Comparison of ENCODE assay signal across 1 cellular context in genomic region chr1:169487153-169487552, GRCh38.
TF ChIP-seq lines count a peak whose summit lies in the region.

No MANE protein-coding gene starts in this region.

TF ChIP-seq in H1, 55 proteins besides CTCF, POLR2A, EP300 and RAD21:
- TF ChIP-seq MAFK (IDR thresholded peaks at IDR 0.05; ENCODE audit: low read depth, low read length), result no peak
- no peak for TF ChIP-seq TAF7 (optimal IDR thresholded peaks at IDR 0.05; ENCODE audit: borderline replicate concordance, low read depth, low read length)
- TF ChIP-seq TEAD4 (IDR thresholded peaks at IDR 0.05; ENCODE audit: low read depth, low read length), result no peak
- TF ChIP-seq, protein P1, sequence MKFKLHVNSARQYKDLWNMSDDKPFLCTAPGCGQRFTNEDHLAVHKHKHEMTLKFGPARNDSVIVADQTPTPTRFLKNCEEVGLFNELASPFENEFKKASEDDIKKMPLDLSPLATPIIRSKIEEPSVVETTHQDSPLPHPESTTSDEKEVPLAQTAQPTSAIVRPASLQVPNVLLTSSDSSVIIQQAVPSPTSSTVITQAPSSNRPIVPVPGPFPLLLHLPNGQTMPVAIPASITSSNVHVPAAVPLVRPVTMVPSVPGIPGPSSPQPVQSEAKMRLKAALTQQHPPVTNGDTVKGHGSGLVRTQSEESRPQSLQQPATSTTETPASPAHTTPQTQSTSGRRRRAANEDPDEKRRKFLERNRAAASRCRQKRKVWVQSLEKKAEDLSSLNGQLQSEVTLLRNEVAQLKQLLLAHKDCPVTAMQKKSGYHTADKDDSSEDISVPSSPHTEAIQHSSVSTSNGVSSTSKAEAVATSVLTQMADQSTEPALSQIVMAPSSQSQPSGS (IDR thresholded peaks at IDR 0.05; ENCODE audit: low read length), result no peak
- TF ChIP-seq TAF1 (IDR thresholded peaks at IDR 0.05; ENCODE audit: low read depth, low read length), result no peak
- TF ChIP-seq CREB1 (IDR thresholded peaks at IDR 0.05), result no peak
- TF ChIP-seq SRF (IDR thresholded peaks at IDR 0.05; ENCODE audit: low read depth, low read length), result no peak
- no peak for TF ChIP-seq GABPA (IDR thresholded peaks at IDR 0.05; ENCODE audit: borderline replicate concordance, insufficient read depth, low read length)
- no peak for TF ChIP-seq KDM5A (IDR thresholded peaks at IDR 0.05; ENCODE audit: low read length)
- TF ChIP-seq EZH2 (IDR thresholded peaks at IDR 0.05; ENCODE audit: low read depth, low read length, severe bottlenecking), result no peak
- TF ChIP-seq CBX8 (IDR thresholded peaks at IDR 0.05; ENCODE audit: borderline replicate concordance, low read depth, low read length), result no peak
- TF ChIP-seq HDAC2 (IDR thresholded peaks at IDR 0.05; ENCODE audit: borderline replicate concordance in 1 of 2, low read depth in 2 of 2, low read length in 2 of 2), result no peak
- no peak for TF ChIP-seq BACH1 (IDR thresholded peaks at IDR 0.05; ENCODE audit: low read length)
- TF ChIP-seq RFX5 (IDR thresholded peaks at IDR 0.05; ENCODE audit: borderline replicate concordance, low read depth, low read length), result no peak
- TF ChIP-seq E2F6 (IDR thresholded peaks at IDR 0.05), result no peak
- no peak for TF ChIP-seq HDAC6 (IDR thresholded peaks at IDR 0.05; ENCODE audit: low read depth, low read length)
